ENCODE assay signal across 1 cellular context in genomic region chr10:103431902-103432301, GRCh38.
TF ChIP-seq lines count a peak whose summit lies in the region.

No MANE protein-coding gene starts in this region.

TF ChIP-seq in HCT116, 20 proteins besides CTCF, POLR2A, EP300 and RAD21:
- no peak for TF ChIP-seq EZH2phosphoT487 (IDR thresholded peaks at IDR 0.05; ENCODE audit: borderline replicate concordance)
- no peak for TF ChIP-seq MAX (IDR thresholded peaks at IDR 0.05)
- TF ChIP-seq POLR2AphosphoS5 (IDR thresholded peaks at IDR 0.05; ENCODE audit: low read depth, low read length), result 0 out of 2 replicates have a peak, but pooled peaks have one; percentile 23
